ENCODE assay signal across 7 cellular contexts in the genomic region with DNA sequence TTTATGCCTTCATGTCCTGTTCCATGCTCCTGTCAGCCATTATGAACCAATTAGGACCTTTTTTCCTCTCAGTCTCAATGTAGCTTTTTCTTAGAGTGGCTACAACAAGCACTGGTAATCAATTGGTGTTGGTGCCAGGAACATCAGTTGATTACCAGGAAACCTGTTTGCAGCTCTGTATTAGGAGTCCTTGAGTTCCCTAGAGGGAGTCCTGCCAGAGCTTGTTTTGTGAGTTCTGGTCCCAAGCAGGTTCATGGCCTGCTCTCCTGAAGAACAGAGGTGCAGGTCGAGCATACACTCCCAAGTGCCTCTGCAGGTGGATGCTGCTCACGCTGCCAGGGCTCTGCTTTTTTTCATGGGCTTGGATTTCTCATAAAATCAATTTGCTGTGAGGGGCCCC.
"Had no signal": no experiment of that assay in that cellular context is flagged by ENCODE, and none has a peak within 500 bp of the region (broad histone marks: within the 10 kb centered on the region; RNA-seq: fewer than 3 reads in every experiment).

No MANE protein-coding gene starts in this region.

- DNase-seq: IMR-90, KBM-7, KG1 had no signal

- H3K4me3 ChIP-seq: K562 had no signal

- FAIRE-seq: HepG2, HTR-8/SVneo, K562 had no signal

- H3K27ac ChIP-seq: HL-60 had no signal

- ATAC-seq: HepG2, K562 had no signal
